8 cellular contexts compared by ENCODE assay signal in the genomic region with DNA sequence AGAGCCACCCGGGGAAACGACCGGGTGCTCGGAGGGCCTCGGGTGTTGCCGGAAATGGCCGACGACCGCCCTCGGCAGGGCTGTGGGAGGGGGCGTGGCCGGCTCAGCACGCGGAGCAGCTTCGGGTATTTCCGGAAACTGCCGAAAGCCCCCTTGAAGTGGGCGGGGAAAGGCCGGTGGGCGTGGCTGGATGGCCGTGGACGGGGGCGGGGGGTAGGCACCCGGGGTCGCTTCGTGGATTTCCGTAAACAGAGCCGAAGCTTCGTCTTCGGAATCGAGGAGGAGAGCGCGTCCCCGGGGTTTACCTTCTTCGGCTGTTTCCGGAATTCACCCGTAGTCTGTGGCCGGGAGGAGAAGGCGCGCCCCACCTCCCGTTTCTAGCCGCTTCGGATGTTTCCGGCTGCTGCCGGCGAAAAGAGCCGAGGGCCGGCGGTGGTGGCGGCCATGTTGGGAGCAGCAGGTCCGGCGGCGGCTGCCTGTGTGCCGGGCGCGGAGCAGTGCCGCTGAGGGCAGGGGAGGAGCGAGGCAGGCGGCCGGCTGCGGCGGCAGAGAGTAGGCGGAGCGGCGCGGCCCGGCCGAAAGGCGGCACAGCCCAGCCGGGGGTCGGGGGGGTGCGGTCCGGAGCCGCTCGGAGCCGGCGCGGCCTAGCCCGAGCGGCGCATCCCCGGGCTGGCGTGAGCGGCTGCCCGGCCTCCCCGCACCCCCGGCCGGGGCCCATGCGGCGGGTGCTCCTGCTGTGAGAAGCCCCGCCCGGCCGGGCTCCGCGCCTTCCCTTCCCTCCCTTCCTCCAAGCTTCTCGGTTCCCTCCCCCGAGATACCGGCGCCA. TPM values are rescaled to one million over a fixed set of nuclear protein-coding genes. Genes with fewer than 3 reads are reported as not detected.
DNase-seq lines count a peak whose midpoint lies in the region; ATAC-seq and TF ChIP-seq lines count a peak whose summit lies in the region.

MARK2 (plus strand) TSS at position 429 of the 826 bp plus-strand sequence; CDS start at position 826, 397 bp downstream.

- in situ Hi-C loops in KBM-7 (cut with MboI; ENCODE audit: low pct_unique_long_range_greater_than_20kb, low sequenced_read_pairs): no loop called here

- H3K4me3 ChIP-seq in epithelial cell of proximal tubule (ENCODE audit: low read depth, low read length): peak within 1 kb of the TSS; percentile 94
- peak within 1 kb of the TSS; percentile 91 to 97 for H3K4me3 ChIP-seq in mucosa of rectum (ENCODE audit: low read length in 2 of 2)

- H3K9me3 ChIP-seq in mucosa of rectum (ENCODE audit: control insufficient read depth in 2 of 2, low read length in 2 of 2): no peaks in the 10 kb centered on the region

- H3K27me3 Mint-ChIP-seq in activated T-cell treated with anti-CD3 and anti-CD28 coated beads, Interleukin-2, amount 50 U/mL, for 24 hours: no peaks in the 10 kb centered on the region

- TF ChIP-seq CTCF in epithelial cell of proximal tubule (conservative IDR thresholded peaks at IDR 0.05; ENCODE audit: low read depth, low read length): no peak

- peak; percentile 62 for ATAC-seq in GM21717 (IDR thresholded peaks at IDR 0.05; ENCODE audit: unreplicated experiment)

- H3K36me3 Mint-ChIP-seq in activated T-cell treated with anti-CD3 and anti-CD28 coated beads, Interleukin-2, amount 50 U/mL, for 24 hours (ENCODE audit: low read depth): peaks cover 41% of the 10 kb centered on the region

- H3K9me3 Mint-ChIP-seq in activated T-cell treated with anti-CD3 and anti-CD28 coated beads, Interleukin-2, amount 50 U/mL, for 24 hours: no peaks in the 10 kb centered on the region

- peak within 1 kb of the TSS; percentile 95 for H3K27ac Mint-ChIP-seq in activated T-cell treated with anti-CD3 and anti-CD28 coated beads, Interleukin-2, amount 50 U/mL, for 24 hours

- H3K9ac ChIP-seq in mucosa of rectum (ENCODE audit: low read depth in 1 of 2, low read length in 2 of 2): peak within 1 kb of the TSS; percentile 88 to 93

- no peaks in the 10 kb centered on the region for H3K27me3 ChIP-seq in mucosa of rectum (ENCODE audit: control insufficient read depth in 2 of 2, insufficient read depth in 2 of 2, low read length in 2 of 2)

- H3K27ac ChIP-seq in mucosa of rectum (ENCODE audit: low read depth in 2 of 2, low read length in 2 of 2): peak within 1 kb of the TSS; percentile 84 to 91

- peaks cover 55% of the 10 kb centered on the region for H3K4me1 Mint-ChIP-seq in activated T-cell treated with anti-CD3 and anti-CD28 coated beads, Interleukin-2, amount 50 U/mL, for 24 hours (ENCODE audit: low read depth)

- H3K36me3 ChIP-seq in mucosa of rectum (ENCODE audit: control insufficient read depth in 2 of 2, insufficient read depth in 2 of 2, low read length in 2 of 2): peaks cover 3 to 9% of the 10 kb centered on the region in 2 donors

- peak within 1 kb of the TSS; percentile 96 for H3K4me3 Mint-ChIP-seq in activated T-cell treated with anti-CD3 and anti-CD28 coated beads, Interleukin-2, amount 50 U/mL, for 24 hours

- DNase-seq in DMS153 treated with DMSO at 0.1 percent for 48 hours (lab: John Stamatoyannopoulos, UW; ENCODE audit: unreplicated experiment) (peak; percentile 100), KBM-7 (peak; percentile 98), epithelial cell of proximal tubule (ENCODE audit: low read depth) (peak; percentile 75)
- DNase-seq in activated T-cell treated with anti-CD3 and anti-CD28 coated beads, Interleukin-2, amount 50 U/mL, for 24 hours: peak; percentile 100
- DNase-seq in stimulated activated CD8-positive, alpha-beta memory T cell treated with anti-CD3 and anti-CD28 coated beads, Interleukin-4, amount 100 ng/mL, for 48 hours: peak; percentile 100

- H3K4me1 ChIP-seq in mucosa of rectum (ENCODE audit: control insufficient read depth in 2 of 2, insufficient read depth in 2 of 2, low read length in 2 of 2): peaks cover 42 to 47% of the 10 kb centered on the region in 2 donors

TF ChIP-seq in PFSK-1, 5 proteins besides CTCF, POLR2A, EP300 and RAD21:
- TF ChIP-seq POLR2AphosphoS5 (IDR thresholded peaks at IDR 0.05; ENCODE audit: low read depth, low read length) (peak; percentile 74), SIN3A (IDR thresholded peaks at IDR 0.05; ENCODE audit: borderline replicate concordance, insufficient read depth, low read length) (no peak; the same call in 1 of the 2 replicates), TAF1 (IDR thresholded peaks at IDR 0.05; ENCODE audit: borderline replicate concordance, insufficient read depth, low read length) (peak; percentile 74; the same call in 1 of the 2 replicates), REST (IDR thresholded peaks at IDR 0.05; ENCODE audit: insufficient read depth in 1 of 2, low read depth in 2 of 2, low read length in 2 of 2) (no peak), FOXP2 (optimal IDR thresholded peaks at IDR 0.05; ENCODE audit: borderline replicate concordance, extremely low read depth, extremely low read length, insufficient read depth) (peak; percentile 46)
TF ChIP-seq in PFSK-1: peak in this region for 3.

RNA-seq across cellular contexts. Expression of gene MARK2, which starts in this region (rescaled TPM):
- 24.7 TPM for polyA plus RNA-seq in PFSK-1 (2012; ENCODE audit: insufficient read length, low read depth)
- total RNA-seq in epithelial cell of proximal tubule: 33.6 and 36.2 TPM in 2 replicates

Comparison
In these comparisons a context has a peak if more than half of its experiments do, and no peak if none do; other contexts are left out.
1. Peak in every context shown above with its lines: DNase-seq, ATAC-seq, H3K4me3 ChIP-seq and H3K27ac ChIP-seq.